In the genomic region with DNA sequence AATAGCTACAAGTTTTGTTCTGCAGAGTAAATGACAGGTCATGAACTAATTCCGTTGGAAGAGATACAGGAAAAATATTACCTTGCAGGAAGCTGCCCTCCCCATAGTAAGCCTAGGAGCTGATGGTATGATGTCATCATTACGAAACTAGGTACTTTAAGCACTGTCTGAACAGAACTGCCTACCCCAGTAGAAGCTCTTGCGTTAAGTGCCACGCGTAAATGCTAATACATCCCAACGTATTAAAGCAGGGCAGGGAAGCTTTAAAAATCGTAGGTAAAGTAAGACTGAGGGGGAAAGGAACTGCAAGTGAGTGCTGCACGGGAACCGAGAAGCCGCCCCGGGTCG, we compare ENCODE assay signal across 8 cellular contexts. TPM values are rescaled to one million over a fixed set of nuclear protein-coding genes. Genes with fewer than 3 reads are reported as not detected.
A peak's percentile ranks its signal among the peaks of the same experiment; 100 is the strongest.
DNase-seq lines count a peak whose midpoint lies in the region; ATAC-seq and TF ChIP-seq lines count a peak whose summit lies in the region.

No MANE protein-coding gene starts in this region.

- intact Hi-C loops in HCT116 (cut with micrococcal nuclease) (no loop called here), esophagus squamous epithelium (cut with DNase I) (no loop called here)

- no peaks in the 10 kb centered on the region for H3F3A ChIP-seq in SU-DHL-6 (ENCODE audit: insufficient read depth)

- peak; percentile 52 for ATAC-seq in HCT116
- peak; percentile 68 to 71 for ATAC-seq in natural killer cell treated with Interleukin-12 subunit alpha and Interleukin-12 subunit beta and Interleukin-15 and Interleukin-18, amount 100 ng/mL, for 72 hours

- peaks cover 32% of the 10 kb centered on the region for H3K79me2 ChIP-seq in HCT116 (ENCODE audit: insufficient read depth, low read length)
- H3K79me2 ChIP-seq in SU-DHL-6 (ENCODE audit: insufficient read depth, low read length) = peaks cover 15% of the 10 kb centered on the region; the same call in 1 of the 2 replicates

- no peaks in the 10 kb centered on the region for H3K9me2 ChIP-seq in HCT116 (ENCODE audit: insufficient read depth)
- no peaks in the 10 kb centered on the region for H3K9me2 ChIP-seq in SU-DHL-6 (replicated peaks; ENCODE audit: insufficient read depth, low read length)

- no peaks in the 10 kb centered on the region for H3K9me3 ChIP-seq in HCT116 (ENCODE audit: control insufficient read depth in 1 of 2, insufficient read depth in 1 of 2, low read depth in 1 of 2, low read length in 2 of 2)
- H3K9me3 ChIP-seq in SU-DHL-6 (ENCODE audit: insufficient read depth, low read length) = no peaks in the 10 kb centered on the region
- H3K9me3 ChIP-seq in esophagus squamous epithelium = no peaks in the 10 kb centered on the region

- TF ChIP-seq POLR2A in HCT116 (IDR thresholded peaks at IDR 0.05; ENCODE audit: borderline replicate concordance, extremely low read depth, insufficient read depth, insufficient read length) = no peak
- TF ChIP-seq POLR2A in esophagus squamous epithelium (IDR thresholded peaks at IDR 0.05) = no peak

- H3K4me2 ChIP-seq in HCT116 (ENCODE audit: low read length) (peak overlapping the region; percentile 82), SU-DHL-6 (ENCODE audit: low read depth, low read length, poor library complexity, severe bottlenecking) (peak overlapping the region; percentile 69)

- H3K4me3 Mint-ChIP-seq in natural killer cell treated with Interleukin-12 subunit alpha and Interleukin-12 subunit beta and Interleukin-15 and Interleukin-18, amount 100 ng/mL, for 72 hours = peak overlapping the region; percentile 88

- peaks cover 15 to 23% of the 10 kb centered on the region in 2 donors for H3K27me3 Mint-ChIP-seq in natural killer cell treated with Interleukin-12 subunit alpha and Interleukin-12 subunit beta and Interleukin-15 and Interleukin-18, amount 100 ng/mL, for 72 hours

- CTCF ChIA-PET in HCT116 (lab: Charles Lee) = interaction anchor here (1.0 to 2.0 kb wide), 5 partner anchors 33 to 915 kb away, joined by 3 to 7 read pairs (median 5); no protein-coding TSS in a partner anchor

- no TSS peak for BruUV-seq in HCT116 (replicated peaks; lab: Mats Ljungman, UMichigan)

- POLR2A ChIA-PET in HCT116 (lab: Charles Lee) = interaction anchor here (0.6 to 1.5 kb wide), 8 partner anchors 10 to 915 kb away, joined by 3 to 8 read pairs (median 4); a partner anchor contains a TSS

- H3K27ac ChIP-seq in HCT116 (ENCODE audit: low read depth, low read length) (peak overlapping the region; percentile 78), SU-DHL-6 (ENCODE audit: low read depth, low read length) (peak overlapping the region; percentile 51), esophagus squamous epithelium (peak overlapping the region; percentile 77 to 93 (median 86))

- RAD21 ChIA-PET in HCT116 (lab: Charles Lee; ENCODE audit: low non-redundant PET in 1 of 2, low total read pairs in 2 of 2, uncharacterized antibody in 2 of 2, unreplicated experiment in 2 of 2) = no interaction called here

- DNase-seq in DMS 273 (lab: John Stamatoyannopoulos, UW; ENCODE audit: unreplicated experiment) = peak; percentile 66
- DNase-seq in DMS 273 treated with DMSO at 0.1 percent for 48 hours (lab: John Stamatoyannopoulos, UW) = no peak
- DNase-seq in HCT116 (ENCODE audit: low read depth, low spot score) = peak; percentile 37
- DNase-seq in LNCaP clone FGC (ENCODE audit: low read depth) = no peak
- DNase-seq in esophagus squamous epithelium (lab: John Stamatoyannopoulos, UW) = no peak
- no peak for DNase-seq in natural killer cell treated with Interleukin-12 subunit alpha and Interleukin-12 subunit beta and Interleukin-15 and Interleukin-18, amount 100 ng/mL, for 72 hours (ENCODE audit: low spot score)
- DNase-seq in ecto neural progenitor cell (ENCODE audit: low spot score) = no peak

- H3K4me1 ChIP-seq in HCT116 (ENCODE audit: control insufficient read depth in 1 of 2, insufficient read depth in 2 of 2, low read length in 2 of 2) (peaks cover 5 to 17% of the 10 kb centered on the region in 2 experiments; a peak in 3 of 4 replicates), esophagus squamous epithelium (peaks cover 0 to 10% (median 0%) of the 10 kb centered on the region in 3 donors)

- H4K20me1 ChIP-seq in HCT116 (ENCODE audit: insufficient read depth) = no peaks in the 10 kb centered on the region
- no peaks in the 10 kb centered on the region for H4K20me1 ChIP-seq in SU-DHL-6 (ENCODE audit: low read depth, low read length)

- H3K36me3 Mint-ChIP-seq in natural killer cell treated with Interleukin-12 subunit alpha and Interleukin-12 subunit beta and Interleukin-15 and Interleukin-18, amount 100 ng/mL, for 72 hours = no peaks in the 10 kb centered on the region

- no peak overlapping the region for H3K27ac Mint-ChIP-seq in natural killer cell treated with Interleukin-12 subunit alpha and Interleukin-12 subunit beta and Interleukin-15 and Interleukin-18, amount 100 ng/mL, for 72 hours

- peaks cover 5 to 6% of the 10 kb centered on the region in 2 donors for H3K4me1 Mint-ChIP-seq in natural killer cell treated with Interleukin-12 subunit alpha and Interleukin-12 subunit beta and Interleukin-15 and Interleukin-18, amount 100 ng/mL, for 72 hours (ENCODE audit: low read depth in 2 of 2)

- H2AFZ ChIP-seq in HCT116 (ENCODE audit: low read depth, low read length, poor library complexity, severe bottlenecking) = peak overlapping the region; percentile 25
- peak overlapping the region; percentile 92 for H2AFZ ChIP-seq in SU-DHL-6 (ENCODE audit: low read depth, low read length, severe bottlenecking)

- 0 to 5% methylated on average over 12 of the region's 12 CpGs for WGBS in esophagus squamous epithelium, 2 donors

- H3K36me3 ChIP-seq in HCT116 (ENCODE audit: control insufficient read depth in 1 of 2, insufficient read depth in 2 of 2, low read length in 2 of 2) (no peaks in the 10 kb centered on the region), SU-DHL-6 (ENCODE audit: low read length) (no peaks in the 10 kb centered on the region), esophagus squamous epithelium (no peaks in the 10 kb centered on the region)

- peak overlapping the region; percentile 81 for H3K9ac ChIP-seq in HCT116 (ENCODE audit: low read length)
- peak overlapping the region; percentile 70 for H3K9ac ChIP-seq in SU-DHL-6 (ENCODE audit: low read length)

- TF ChIP-seq CTCF in HCT116 (IDR thresholded peaks at IDR 0.05 in 2 of 3, conservative IDR thresholded peaks at IDR 0.05 in 1 of 3; ENCODE audit: borderline replicate concordance in 1 of 3, insufficient read depth in 1 of 3, low read depth in 2 of 3, low read length in 2 of 3) (no peak), LNCaP clone FGC (IDR thresholded peaks at IDR 0.05; ENCODE audit: control insufficient read depth, extremely low read depth, insufficient read depth) (no peak), SU-DHL-6 (IDR thresholded peaks at IDR 0.05; ENCODE audit: insufficient read depth, low read length, poor library complexity, severe bottlenecking) (no peak), esophagus squamous epithelium (IDR thresholded peaks at IDR 0.05) (no peak)

- H3K27me3 ChIP-seq in HCT116 (ENCODE audit: insufficient read depth, low read length) (no peaks in the 10 kb centered on the region), SU-DHL-6 (ENCODE audit: low read length) (no peaks in the 10 kb centered on the region; the same call in 1 of the 2 replicates), esophagus squamous epithelium (no peaks in the 10 kb centered on the region)

- no peak for TF ChIP-seq RAD21 in HCT116 (IDR thresholded peaks at IDR 0.05; ENCODE audit: low read depth)

- peaks cover 13% of the 10 kb centered on the region for H3K9me3 Mint-ChIP-seq in natural killer cell treated with Interleukin-12 subunit alpha and Interleukin-12 subunit beta and Interleukin-15 and Interleukin-18, amount 100 ng/mL, for 72 hours

- H3K4me3 ChIP-seq in HCT116 (replicated peaks in 1 of 2; ENCODE audit: low read depth in 1 of 2, low read length in 2 of 2) (peak overlapping the region; percentile 62 to 81), LNCaP clone FGC (ENCODE audit: low read depth, low read length) (peak overlapping the region; percentile 82), SU-DHL-6 (ENCODE audit: insufficient read depth, low read length, poor library complexity, severe bottlenecking) (peak overlapping the region; percentile 73), esophagus squamous epithelium (peak overlapping the region; percentile 81 to 92 (median 83))

TF ChIP-seq in HCT116, 20 proteins besides CTCF, POLR2A, EP300 and RAD21:
- TF ChIP-seq, protein P1, sequence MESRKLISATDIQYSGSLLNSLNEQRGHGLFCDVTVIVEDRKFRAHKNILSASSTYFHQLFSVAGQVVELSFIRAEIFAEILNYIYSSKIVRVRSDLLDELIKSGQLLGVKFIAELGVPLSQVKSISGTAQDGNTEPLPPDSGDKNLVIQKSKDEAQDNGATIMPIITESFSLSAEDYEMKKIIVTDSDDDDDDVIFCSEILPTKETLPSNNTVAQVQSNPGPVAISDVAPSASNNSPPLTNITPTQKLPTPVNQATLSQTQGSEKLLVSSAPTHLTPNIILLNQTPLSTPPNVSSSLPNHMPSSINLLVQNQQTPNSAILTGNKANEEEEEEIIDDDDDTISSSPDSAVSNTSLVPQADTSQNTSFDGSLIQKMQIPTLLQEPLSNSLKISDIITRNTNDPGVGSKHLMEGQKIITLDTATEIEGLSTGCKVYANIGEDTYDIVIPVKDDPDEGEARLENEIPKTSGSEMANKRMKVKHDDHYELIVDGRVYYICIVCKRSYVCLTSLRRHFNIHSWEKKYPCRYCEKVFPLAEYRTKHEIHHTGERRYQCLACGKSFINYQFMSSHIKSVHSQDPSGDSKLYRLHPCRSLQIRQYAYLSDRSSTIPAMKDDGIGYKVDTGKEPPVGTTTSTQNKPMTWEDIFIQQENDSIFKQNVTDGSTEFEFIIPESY (IDR thresholded peaks at IDR 0.05; ENCODE audit: extremely low read depth, insufficient replicate concordance, low read length) = no peak
- no peak for TF ChIP-seq CBX3 (IDR thresholded peaks at IDR 0.05; ENCODE audit: low read depth)

RNA-seq across cellular contexts. Expression of a gene that starts 0.6 kb away (rescaled TPM):
- total RNA-seq in HCT116 (2021; ENCODE audit: unreplicated experiment) (27.1 TPM), esophagus squamous epithelium (10 to 100 TPM in 2 of 4 donors, 1 to 10 TPM in 2; 7.7 to 35.3 (median 11.1) TPM)
- polyA plus RNA-seq in HCT116 (2012) = 4.6 and 7.7 TPM in 2 replicates
- 1 to 10 TPM; 2.3 to 6.0 TPM for total RNA-seq in natural killer cell treated with Interleukin-12 subunit alpha and Interleukin-12 subunit beta and Interleukin-15 and Interleukin-18, amount 100 ng/mL, for 72 hours

RNA-seq across cellular contexts. Expression of a gene that starts 37.3 kb away (rescaled TPM):
- 0.10 TPM for total RNA-seq in HCT116 (2021; ENCODE audit: unreplicated experiment)
- polyA plus RNA-seq in HCT116 (2012) = 0.01 and 0.04 TPM in 2 replicates
- total RNA-seq in esophagus squamous epithelium = under 1 TPM in 3 of 4 donors, not detected in 1; 0.04 to 0.59 (median 0.57) TPM
- not detected for total RNA-seq in natural killer cell treated with Interleukin-12 subunit alpha and Interleukin-12 subunit beta and Interleukin-15 and Interleukin-18, amount 100 ng/mL, for 72 hours

Comparison
In these comparisons a context has a peak if more than half of its experiments do, and no peak if none do; other contexts are left out.
1. DNase-seq: peak in DMS 273 (single experiment) and HCT116 (single experiment); none in DMS 273 treated with DMSO at 0.1 percent for 48 hours (single experiment), LNCaP clone FGC (single experiment), esophagus squamous epithelium (single experiment), natural killer cell treated with Interleukin-12 subunit alpha and Interleukin-12 subunit beta and Interleukin-15 and Interleukin-18, amount 100 ng/mL, for 72 hours (single experiment) and ecto neural progenitor cell (single experiment).
2. Peak in every context shown above with its lines, with median percentiles within 50 percentile points of each other: H3K27ac ChIP-seq and H3K4me3 ChIP-seq.